Comparison of ENCODE assay signal across 1 cellular context in the genomic region with DNA sequence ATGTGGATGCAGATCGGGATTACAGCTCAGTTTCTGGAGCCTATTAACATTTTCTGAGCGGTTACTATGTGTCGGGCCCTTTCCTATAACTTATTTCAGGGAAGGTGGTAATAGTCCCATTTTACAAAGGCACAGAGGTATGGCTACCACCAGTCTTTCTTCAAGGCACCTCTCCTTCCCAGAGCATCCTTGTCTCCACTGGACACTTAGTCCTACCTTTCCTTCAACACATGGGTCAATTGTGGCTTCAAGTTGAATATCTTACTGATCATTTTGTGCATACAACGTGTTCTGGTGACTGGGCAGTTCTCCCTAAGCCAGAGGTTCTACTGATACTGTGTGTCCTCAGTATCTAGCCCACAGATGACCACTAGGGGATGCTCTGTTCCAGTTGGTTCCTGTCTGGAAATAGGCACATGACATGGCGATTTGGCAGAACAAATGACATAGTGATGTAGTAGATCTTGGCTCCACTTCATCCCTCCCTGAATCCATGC.
TF ChIP-seq lines count a peak whose summit lies in the region.

No MANE protein-coding gene starts in this region.

TF ChIP-seq in A549, 52 proteins besides CTCF, POLR2A, EP300 and RAD21 (continued from another document):
- TF ChIP-seq, protein P1, sequence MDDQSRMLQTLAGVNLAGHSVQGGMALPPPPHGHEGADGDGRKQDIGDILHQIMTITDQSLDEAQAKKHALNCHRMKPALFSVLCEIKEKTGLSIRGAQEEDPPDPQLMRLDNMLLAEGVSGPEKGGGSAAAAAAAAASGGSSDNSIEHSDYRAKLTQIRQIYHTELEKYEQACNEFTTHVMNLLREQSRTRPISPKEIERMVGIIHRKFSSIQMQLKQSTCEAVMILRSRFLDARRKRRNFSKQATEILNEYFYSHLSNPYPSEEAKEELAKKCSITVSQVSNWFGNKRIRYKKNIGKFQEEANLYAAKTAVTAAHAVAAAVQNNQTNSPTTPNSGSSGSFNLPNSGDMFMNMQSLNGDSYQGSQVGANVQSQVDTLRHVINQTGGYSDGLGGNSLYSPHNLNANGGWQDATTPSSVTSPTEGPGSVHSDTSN (IDR thresholded peaks at IDR 0.05), result no peak
- no peak for TF ChIP-seq CBX2 (IDR thresholded peaks at IDR 0.05; ENCODE audit: borderline replicate concordance, low read depth)
- TF ChIP-seq JUN (IDR thresholded peaks at IDR 0.05), result no peak
- TF ChIP-seq MAFK (IDR thresholded peaks at IDR 0.05; ENCODE audit: partially characterized antibody), result peak; percentile 80
- TF ChIP-seq, protein P2, sequence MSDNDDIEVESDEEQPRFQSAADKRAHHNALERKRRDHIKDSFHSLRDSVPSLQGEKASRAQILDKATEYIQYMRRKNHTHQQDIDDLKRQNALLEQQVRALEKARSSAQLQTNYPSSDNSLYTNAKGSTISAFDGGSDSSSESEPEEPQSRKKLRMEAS (IDR thresholded peaks at IDR 0.05), result peak; percentile 45; the same call in 1 of the 2 replicates
- no peak for TF ChIP-seq CBX8 (IDR thresholded peaks at IDR 0.05)
- TF ChIP-seq RNF2 (IDR thresholded peaks at IDR 0.05; ENCODE audit: borderline replicate concordance, low read depth), result no peak
- TF ChIP-seq ZFP36 (IDR thresholded peaks at IDR 0.05; ENCODE audit: borderline replicate concordance, partially characterized antibody), result no peak
- peak; percentile 55; the same call in 1 of the 2 replicates for TF ChIP-seq NFE2L2 (conservative IDR thresholded peaks at IDR 0.05; ENCODE audit: low read length)
- peak; percentile 73 for TF ChIP-seq SMC3 (IDR thresholded peaks at IDR 0.05)
- TF ChIP-seq POLR2AphosphoS2 (conservative IDR thresholded peaks at IDR 0.05; ENCODE audit: low read length), result no peak
